Comparison of ENCODE assay signal across 17 cellular contexts in genomic region chr3:156416846-156417581, GRCh38.
A peak's percentile ranks its signal among the peaks of the same experiment; 100 is the strongest.
DNase-seq lines count a peak whose midpoint lies in the region; ATAC-seq, FAIRE-seq and TF ChIP-seq lines count a peak whose summit lies in the region.
"Had no signal": no experiment of that assay in that cellular context is flagged by ENCODE, and none has a peak within 500 bp of the region (broad histone marks: within the 10 kb centered on the region; RNA-seq: fewer than 3 reads in every experiment).

No MANE protein-coding gene starts in this region.

- CTCF ChIA-PET in GM12878 (lab: Yijun Ruan, JAX) = interaction anchor here (0.8 to 1.5 kb wide), 4 partner anchors 15 to 93 kb away, joined by 3 to 4 read pairs (median 4); no protein-coding TSS in a partner anchor

- RAD21 ChIA-PET in GM12878 (lab: Charles Lee; ENCODE audit: unreplicated experiment) = interaction anchor here (0.7 kb wide), 1 partner anchor 32 kb away, joined by 4 read pairs; no protein-coding TSS in a partner anchor

- 54% methylated on average over 4 of the region's 4 CpGs for WGBS in GM12878 (ENCODE audit: insufficient coverage, insufficient replicate concordance, low lambda C conversion rate, missing lambda C conversion rate)

- TF ChIP-seq POLR2A in GM12878 (IDR thresholded peaks at IDR 0.05; ENCODE audit: low read depth, low read length) (no peak), uterus (IDR thresholded peaks at IDR 0.05) (no peak)

- H3K27me3 ChIP-seq in GM12878 (replicated peaks in 1 of 2; ENCODE audit: control insufficient read depth in 2 of 2, insufficient read depth in 2 of 2, low read length in 1 of 2) = no peaks in the 10 kb centered on the region
- H3K27me3 ChIP-seq in uterus = no peaks in the 10 kb centered on the region
- H3K27me3 ChIP-seq: BLaER1, heart left ventricle had no signal

- H3K36me3 ChIP-seq in GM12878 (ENCODE audit: control insufficient read depth in 2 of 2, insufficient read depth in 2 of 2, low read length in 1 of 2) = no peaks in the 10 kb centered on the region
- H3K36me3 ChIP-seq in uterus = no peaks in the 10 kb centered on the region
- H3K36me3 ChIP-seq: BLaER1, heart left ventricle had no signal

- in situ Hi-C loops in GM12878 (cut with MboI) = no loop called here
- in situ Hi-C loops in GM13976 (cut with MboI; ENCODE audit: low sequenced_read_pairs, unreplicated experiment) = no loop called here

- SMC1A ChIA-PET in GM12878 (lab: Charles Lee; ENCODE audit: uncharacterized antibody, unreplicated experiment) = interaction anchor here (1.0 to 1.5 kb wide), 3 partner anchors 32 to 93 kb away, joined by 3 to 4 read pairs (median 3); no protein-coding TSS in a partner anchor

- TF ChIP-seq EP300 in GM12878 (IDR thresholded peaks at IDR 0.05; ENCODE audit: borderline replicate concordance in 1 of 2, control insufficient read depth in 1 of 2, low read depth in 2 of 2, low read length in 2 of 2) = no peak

- H3K9ac ChIP-seq in GM12878 (ENCODE audit: control insufficient read depth, insufficient read depth, low read length) = no peak overlapping the region
- H3K9ac ChIP-seq: BLaER1 had no signal

- no peak overlapping the region for H3K4me2 ChIP-seq in GM12878 (ENCODE audit: control insufficient read depth, insufficient read depth)
- H3K4me2 ChIP-seq: BLaER1 had no signal

- H3K9me3 ChIP-seq in GM12878 (replicated peaks; ENCODE audit: control insufficient read depth, insufficient read depth, low read length) = no peaks in the 10 kb centered on the region
- H3K9me3 ChIP-seq in uterus = no peaks in the 10 kb centered on the region
- H3K9me3 ChIP-seq: BLaER1, heart left ventricle had no signal

- H3K27ac ChIP-seq in GM12878 (ENCODE audit: control insufficient read depth, insufficient read depth) (no peak overlapping the region), uterus (no peak overlapping the region)
- H3K27ac ChIP-seq: BLaER1 had no signal

- no peaks in the 10 kb centered on the region for H3K9me3 Mint-ChIP-seq in nephron
- H3K9me3 Mint-ChIP-seq: IgD-negative memory B cell had no signal

- TF ChIP-seq CTCF in GM12865 (IDR thresholded peaks at IDR 0.05; ENCODE audit: insufficient read depth, low read depth, low read length, missing control alignments) = no peak
- TF ChIP-seq CTCF in GM12878 (IDR thresholded peaks at IDR 0.05 in 2 of 3, conservative IDR thresholded peaks at IDR 0.05 in 1 of 3; ENCODE audit: control insufficient read depth in 2 of 3, extremely low read depth in 1 of 3, insufficient read depth in 1 of 3, low read depth in 3 of 3, low read length in 3 of 3) = no peak
- no peak for TF ChIP-seq CTCF in nephron (IDR thresholded peaks at IDR 0.05; ENCODE audit: unreplicated experiment in 3 of 3)
- TF ChIP-seq CTCF in GM13976 (IDR thresholded peaks at IDR 0.05; ENCODE audit: borderline replicate concordance, control extremely low read depth, extremely low read depth, insufficient read depth, missing control alignments) = no peak
- TF ChIP-seq CTCF in uterus (IDR thresholded peaks at IDR 0.05) = no peak

- BruUV-seq in GM12878 (replicated peaks; lab: Mats Ljungman, UMichigan) = no TSS peak

- no peaks in the 10 kb centered on the region for H3K27me3 Mint-ChIP-seq in nephron (ENCODE audit: low read depth)

- H3K4me3 Mint-ChIP-seq in nephron = peak overlapping the region in 1 of 3 experiments; percentile 25
- H3K4me3 Mint-ChIP-seq: IgD-negative memory B cell had no signal

- POLR2A ChIA-PET in GM12878 (lab: Charles Lee) = no interaction called here

- H4K20me1 ChIP-seq in GM12878 (ENCODE audit: control insufficient read depth, insufficient read depth) = no peaks in the 10 kb centered on the region
- H4K20me1 ChIP-seq: BLaER1 had no signal

- FAIRE-seq in GM12878 (lab: Jason Lieb, UNC) = peak; percentile 66

- intact Hi-C loops in GM12878 (cut with micrococcal nuclease; ENCODE audit: unreplicated experiment) = no loop called here
- intact Hi-C loops in uterus (cut with DNase I; ENCODE audit: low total_unique reads) = no loop called here

- peaks cover 34% of the 10 kb centered on the region for H3K4me1 Mint-ChIP-seq in nephron
- H3K4me1 Mint-ChIP-seq: IgD-negative memory B cell had no signal

- peak; percentile 74 for ATAC-seq in GM12878
- ATAC-seq: left colon had no signal

- H3K4me1 ChIP-seq in GM12878 (ENCODE audit: control insufficient read depth, insufficient read depth, low read length) (no peaks in the 10 kb centered on the region), uterus (no peaks in the 10 kb centered on the region)
- H3K4me1 ChIP-seq: BLaER1 had no signal

- no peaks in the 10 kb centered on the region for H3K36me3 Mint-ChIP-seq in nephron (ENCODE audit: low read depth)
- H3K36me3 Mint-ChIP-seq: IgD-negative memory B cell had no signal

- H3K27ac Mint-ChIP-seq in nephron = peak overlapping the region; percentile 4 to 82 (median 66)
- H3K27ac Mint-ChIP-seq: IgD-negative memory B cell had no signal

- no peak for TF ChIP-seq RAD21 in GM12878 (IDR thresholded peaks at IDR 0.05; ENCODE audit: insufficient read depth, low read depth, low read length)

- no peak overlapping the region for H2AFZ ChIP-seq in GM12878 (ENCODE audit: control insufficient read depth, low read depth, low read length)

- no peaks in the 10 kb centered on the region for H3K79me2 ChIP-seq in GM12878 (ENCODE audit: control insufficient read depth, insufficient read depth, low read length)

- DNase-seq in GM12865 (ENCODE audit: low read depth) = peak; percentile 46
- peak; percentile 7 for DNase-seq in M059J (ENCODE audit: low read depth)
- DNase-seq in GM12878 (ENCODE audit: low read depth, low spot score) = no peak
- DNase-seq in GM13976 (ENCODE audit: low spot score) = no peak
- DNase-seq in globus pallidus (ENCODE audit: low spot score) = no peak
- no peak for DNase-seq in uterus
- DNase-seq in Kasumi-1 (lab: John Stamatoyannopoulos, UW) = no peak
- DNase-seq: activated CD4-positive, alpha-beta T cell treated with anti-CD3 and anti-CD28 coated beads for 1 hour; activated naive CD4-positive, alpha-beta T cell treated with anti-CD3 and anti-CD28 coated beads, Interleukin-2, amount 50 U/mL, for 16 hours; central memory CD4-positive, alpha-beta T cell; heart left ventricle; left colon; NCI-H1105 treated with DMSO at 0.1 percent for 48 hours; RPMI8226 had no signal

- H3K4me3 ChIP-seq in GM12865 (ENCODE audit: low read depth, low read length) (no peak overlapping the region), GM12878 (no peak overlapping the region), uterus (no peak overlapping the region)
- H3K4me3 ChIP-seq: BLaER1, heart left ventricle had no signal

TF ChIP-seq in GM12878, 131 proteins besides CTCF, POLR2A, EP300 and RAD21:
- TF ChIP-seq ATF3 (IDR thresholded peaks at IDR 0.05; ENCODE audit: borderline replicate concordance, extremely low read depth, low read depth, low read length) (no peak), TCF12 (IDR thresholded peaks at IDR 0.05; ENCODE audit: low read depth, low read length) (peak; percentile 74), HDAC6 (IDR thresholded peaks at IDR 0.05; ENCODE audit: unreplicated experiment) (no peak), SUPT20H (IDR thresholded peaks at IDR 0.05; ENCODE audit: borderline replicate concordance, control insufficient read depth, low read depth, low read length) (no peak)

Comparison
In these comparisons a context has a peak if more than half of its experiments do, and no peak if none do; other contexts are left out.
1. DNase-seq: peak in GM12865 (single experiment) and M059J (single experiment); none in GM12878 (single experiment), GM13976 (single experiment), globus pallidus (single experiment), uterus (0 of 2) and Kasumi-1 (0 of 2).